Comparison of ENCODE assay signal across 1 cellular context in genomic region chr3:50604628-50605588, GRCh38.
A peak's percentile ranks its signal among the peaks of the same experiment; 100 is the strongest.
TF ChIP-seq lines count a peak whose summit lies in the region.

No MANE protein-coding gene starts in this region.

TF ChIP-seq in GM12878, 131 proteins besides CTCF, POLR2A, EP300 and RAD21:
- TF ChIP-seq SPI1 (IDR thresholded peaks at IDR 0.05; ENCODE audit: borderline replicate concordance, insufficient read depth, low read depth, low read length) (peak; percentile 71; the same call in 1 of the 2 replicates), BHLHE40 (IDR thresholded peaks at IDR 0.05; ENCODE audit: borderline replicate concordance in 1 of 2, low read depth in 2 of 2, low read length in 1 of 2) (0 out of 4 replicates have a peak, but pooled peaks of 1 of the 2 experiments have one; percentile 31), JUNB (IDR thresholded peaks at IDR 0.05) (no peak)
